In genomic region chrX:65910899-65911298, GRCh38 we compare ENCODE assay signal across 1 cellular context.
A peak's percentile ranks its signal among the peaks of the same experiment; 100 is the strongest.
TF ChIP-seq lines count a peak whose summit lies in the region.

No MANE protein-coding gene starts in this region.

TF ChIP-seq in K562, 482 proteins besides CTCF, POLR2A, EP300 and RAD21 (continued from another document):
- TF ChIP-seq, protein P1, sequence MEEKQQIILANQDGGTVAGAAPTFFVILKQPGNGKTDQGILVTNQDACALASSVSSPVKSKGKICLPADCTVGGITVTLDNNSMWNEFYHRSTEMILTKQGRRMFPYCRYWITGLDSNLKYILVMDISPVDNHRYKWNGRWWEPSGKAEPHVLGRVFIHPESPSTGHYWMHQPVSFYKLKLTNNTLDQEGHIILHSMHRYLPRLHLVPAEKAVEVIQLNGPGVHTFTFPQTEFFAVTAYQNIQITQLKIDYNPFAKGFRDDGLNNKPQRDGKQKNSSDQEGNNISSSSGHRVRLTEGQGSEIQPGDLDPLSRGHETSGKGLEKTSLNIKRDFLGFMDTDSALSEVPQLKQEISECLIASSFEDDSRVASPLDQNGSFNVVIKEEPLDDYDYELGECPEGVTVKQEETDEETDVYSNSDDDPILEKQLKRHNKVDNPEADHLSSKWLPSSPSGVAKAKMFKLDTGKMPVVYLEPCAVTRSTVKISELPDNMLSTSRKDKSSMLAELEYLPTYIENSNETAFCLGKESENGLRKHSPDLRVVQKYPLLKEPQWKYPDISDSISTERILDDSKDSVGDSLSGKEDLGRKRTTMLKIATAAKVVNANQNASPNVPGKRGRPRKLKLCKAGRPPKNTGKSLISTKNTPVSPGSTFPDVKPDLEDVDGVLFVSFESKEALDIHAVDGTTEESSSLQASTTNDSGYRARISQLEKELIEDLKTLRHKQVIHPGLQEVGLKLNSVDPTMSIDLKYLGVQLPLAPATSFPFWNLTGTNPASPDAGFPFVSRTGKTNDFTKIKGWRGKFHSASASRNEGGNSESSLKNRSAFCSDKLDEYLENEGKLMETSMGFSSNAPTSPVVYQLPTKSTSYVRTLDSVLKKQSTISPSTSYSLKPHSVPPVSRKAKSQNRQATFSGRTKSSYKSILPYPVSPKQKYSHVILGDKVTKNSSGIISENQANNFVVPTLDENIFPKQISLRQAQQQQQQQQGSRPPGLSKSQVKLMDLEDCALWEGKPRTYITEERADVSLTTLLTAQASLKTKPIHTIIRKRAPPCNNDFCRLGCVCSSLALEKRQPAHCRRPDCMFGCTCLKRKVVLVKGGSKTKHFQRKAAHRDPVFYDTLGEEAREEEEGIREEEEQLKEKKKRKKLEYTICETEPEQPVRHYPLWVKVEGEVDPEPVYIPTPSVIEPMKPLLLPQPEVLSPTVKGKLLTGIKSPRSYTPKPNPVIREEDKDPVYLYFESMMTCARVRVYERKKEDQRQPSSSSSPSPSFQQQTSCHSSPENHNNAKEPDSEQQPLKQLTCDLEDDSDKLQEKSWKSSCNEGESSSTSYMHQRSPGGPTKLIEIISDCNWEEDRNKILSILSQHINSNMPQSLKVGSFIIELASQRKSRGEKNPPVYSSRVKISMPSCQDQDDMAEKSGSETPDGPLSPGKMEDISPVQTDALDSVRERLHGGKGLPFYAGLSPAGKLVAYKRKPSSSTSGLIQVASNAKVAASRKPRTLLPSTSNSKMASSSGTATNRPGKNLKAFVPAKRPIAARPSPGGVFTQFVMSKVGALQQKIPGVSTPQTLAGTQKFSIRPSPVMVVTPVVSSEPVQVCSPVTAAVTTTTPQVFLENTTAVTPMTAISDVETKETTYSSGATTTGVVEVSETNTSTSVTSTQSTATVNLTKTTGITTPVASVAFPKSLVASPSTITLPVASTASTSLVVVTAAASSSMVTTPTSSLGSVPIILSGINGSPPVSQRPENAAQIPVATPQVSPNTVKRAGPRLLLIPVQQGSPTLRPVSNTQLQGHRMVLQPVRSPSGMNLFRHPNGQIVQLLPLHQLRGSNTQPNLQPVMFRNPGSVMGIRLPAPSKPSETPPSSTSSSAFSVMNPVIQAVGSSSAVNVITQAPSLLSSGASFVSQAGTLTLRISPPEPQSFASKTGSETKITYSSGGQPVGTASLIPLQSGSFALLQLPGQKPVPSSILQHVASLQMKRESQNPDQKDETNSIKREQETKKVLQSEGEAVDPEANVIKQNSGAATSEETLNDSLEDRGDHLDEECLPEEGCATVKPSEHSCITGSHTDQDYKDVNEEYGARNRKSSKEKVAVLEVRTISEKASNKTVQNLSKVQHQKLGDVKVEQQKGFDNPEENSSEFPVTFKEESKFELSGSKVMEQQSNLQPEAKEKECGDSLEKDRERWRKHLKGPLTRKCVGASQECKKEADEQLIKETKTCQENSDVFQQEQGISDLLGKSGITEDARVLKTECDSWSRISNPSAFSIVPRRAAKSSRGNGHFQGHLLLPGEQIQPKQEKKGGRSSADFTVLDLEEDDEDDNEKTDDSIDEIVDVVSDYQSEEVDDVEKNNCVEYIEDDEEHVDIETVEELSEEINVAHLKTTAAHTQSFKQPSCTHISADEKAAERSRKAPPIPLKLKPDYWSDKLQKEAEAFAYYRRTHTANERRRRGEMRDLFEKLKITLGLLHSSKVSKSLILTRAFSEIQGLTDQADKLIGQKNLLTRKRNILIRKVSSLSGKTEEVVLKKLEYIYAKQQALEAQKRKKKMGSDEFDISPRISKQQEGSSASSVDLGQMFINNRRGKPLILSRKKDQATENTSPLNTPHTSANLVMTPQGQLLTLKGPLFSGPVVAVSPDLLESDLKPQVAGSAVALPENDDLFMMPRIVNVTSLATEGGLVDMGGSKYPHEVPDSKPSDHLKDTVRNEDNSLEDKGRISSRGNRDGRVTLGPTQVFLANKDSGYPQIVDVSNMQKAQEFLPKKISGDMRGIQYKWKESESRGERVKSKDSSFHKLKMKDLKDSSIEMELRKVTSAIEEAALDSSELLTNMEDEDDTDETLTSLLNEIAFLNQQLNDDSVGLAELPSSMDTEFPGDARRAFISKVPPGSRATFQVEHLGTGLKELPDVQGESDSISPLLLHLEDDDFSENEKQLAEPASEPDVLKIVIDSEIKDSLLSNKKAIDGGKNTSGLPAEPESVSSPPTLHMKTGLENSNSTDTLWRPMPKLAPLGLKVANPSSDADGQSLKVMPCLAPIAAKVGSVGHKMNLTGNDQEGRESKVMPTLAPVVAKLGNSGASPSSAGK (IDR thresholded peaks at IDR 0.05) = peak; percentile 14; the same call in 1 of the 2 replicates
- TF ChIP-seq CEBPB (tag; IDR thresholded peaks at IDR 0.05) = peak; percentile 76
- peak; percentile 47; the same call in 1 of the 2 replicates for TF ChIP-seq JUND (IDR thresholded peaks at IDR 0.05; ENCODE audit: borderline replicate concordance, low read depth, low read length)
- TF ChIP-seq JUND (tag; IDR thresholded peaks at IDR 0.05; ENCODE audit: borderline replicate concordance, low read depth, low read length) = no peak
- TF ChIP-seq HDGF (IDR thresholded peaks at IDR 0.05) = no peak
- TF ChIP-seq NR2C1 (IDR thresholded peaks at IDR 0.05) = peak; percentile 48; the same call in 1 of the 2 replicates
- TF ChIP-seq NR2C1 (tag; IDR thresholded peaks at IDR 0.05) = peak; percentile 62
- TF ChIP-seq ATF7 (IDR thresholded peaks at IDR 0.05) = peak; percentile 64; the same call in 1 of the 2 replicates
- peak; percentile 90 to 92; a peak in 3 of 4 replicates for TF ChIP-seq TRIM24 (IDR thresholded peaks at IDR 0.05)
- peak; percentile 48 for TF ChIP-seq MEIS2 (IDR thresholded peaks at IDR 0.05; ENCODE audit: partially characterized antibody)
- no peak for TF ChIP-seq ZNF121 (CRISPR knock-in tag; conservative IDR thresholded peaks at IDR 0.05)
- TF ChIP-seq ATF3 (IDR thresholded peaks at IDR 0.05) = peak; percentile 91
- no peak for TF ChIP-seq ATF3 (CRISPR knock-in tag; conservative IDR thresholded peaks at IDR 0.05)
- no peak for TF ChIP-seq NFIX (CRISPR knock-in tag; IDR thresholded peaks at IDR 0.05; ENCODE audit: low read depth)
- TF ChIP-seq L3MBTL2 (IDR thresholded peaks at IDR 0.05) = peak; percentile 46; the same call in 1 of the 2 replicates
